ENCODE assay signal across 8 cellular contexts in the genomic region with DNA sequence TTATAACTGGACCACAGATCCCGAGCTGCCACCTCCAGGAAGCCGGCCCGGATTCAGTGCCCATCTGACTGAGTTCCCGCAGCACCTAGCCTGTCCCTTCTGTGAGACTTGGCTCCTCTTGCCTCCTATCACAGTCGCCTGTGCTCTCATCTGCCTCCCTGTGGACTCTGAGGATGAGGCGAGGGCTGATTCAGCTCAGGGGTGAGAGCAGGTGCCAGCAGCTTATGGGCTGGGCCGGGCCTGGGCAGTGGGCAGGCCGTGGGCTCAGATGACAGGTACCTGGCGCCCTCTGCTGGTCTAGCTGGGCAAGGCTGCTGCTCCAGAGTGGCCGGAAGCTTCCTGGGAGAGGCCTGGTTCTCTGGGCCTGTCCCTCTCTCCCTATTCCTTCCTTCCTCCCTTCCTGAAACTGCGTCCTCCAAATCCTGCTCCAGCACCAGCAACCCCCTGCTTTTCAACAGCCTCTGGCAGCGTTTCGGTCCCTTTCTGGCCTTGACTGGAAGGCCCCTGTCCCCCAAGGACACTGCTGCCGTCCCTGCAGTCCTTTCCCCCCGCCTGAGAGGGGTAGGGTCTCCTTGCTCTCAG. TPM values are rescaled to one million over a fixed set of nuclear protein-coding genes. Genes with fewer than 3 reads are reported as not detected.
DNase-seq lines count a peak whose midpoint lies in the region; ATAC-seq lines count a peak whose summit lies in the region.

No MANE protein-coding gene starts in this region.

- no peak overlapping the region for H3K27ac Mint-ChIP-seq in activated CD4-positive, alpha-beta memory T cell treated with anti-CD3 and anti-CD28 coated beads for 36 hours
- H3K27ac Mint-ChIP-seq in memory B cell, result no peak overlapping the region

- POLR2A ChIA-PET in activated CD4-positive, alpha-beta memory T cell treated with anti-CD3 and anti-CD28 coated beads for 36 hours (lab: Charles Lee), result no interaction called here

- H3K4me1 Mint-ChIP-seq in activated CD4-positive, alpha-beta memory T cell treated with anti-CD3 and anti-CD28 coated beads for 36 hours (ENCODE audit: low read depth), result peaks cover 3% of the 10 kb centered on the region
- peaks cover 8% of the 10 kb centered on the region for H3K4me1 Mint-ChIP-seq in memory B cell

- ATAC-seq in GM18909 (IDR thresholded peaks at IDR 0.05; ENCODE audit: poor library complexity, unreplicated experiment) (peak; percentile 89), HG03565 (IDR thresholded peaks at IDR 0.05; ENCODE audit: unreplicated experiment) (peak; percentile 75), memory B cell (ENCODE audit: low read depth) (peak; percentile 59)

- H3K27me3 ChIP-seq in ACC112 (ENCODE audit: insufficient read depth, low read length), result peaks cover 3% of the 10 kb centered on the region

- H3K36me3 ChIP-seq in ACC112 (ENCODE audit: insufficient read depth, low read length), result no peaks in the 10 kb centered on the region

- H3K4me1 ChIP-seq in ACC112 (ENCODE audit: control insufficient read depth, insufficient read depth, low read length, unreplicated experiment), result no peaks in the 10 kb centered on the region

- peak; percentile 82 for DNase-seq in NCI-H69 (lab: John Stamatoyannopoulos, UW)
- DNase-seq in activated CD4-positive, alpha-beta memory T cell treated with anti-CD3 and anti-CD28 coated beads for 36 hours, result peak; percentile 80
- peak; percentile 13 for DNase-seq in effector CD8-positive, alpha-beta T cell (lab: John Stamatoyannopoulos, UW)
- peak; percentile 20 to 41 for DNase-seq in memory B cell (ENCODE audit: low spot score in 2 of 2)
- peak; percentile 41 for DNase-seq in stimulated activated CD8-positive, alpha-beta memory T cell treated with anti-CD3 and anti-CD28 coated beads, Interleukin-15, amount 100 ng/mL, for 24 hours (ENCODE audit: low read depth)

- no peaks in the 10 kb centered on the region for H3K79me2 ChIP-seq in ACC112 (ENCODE audit: control insufficient read depth, insufficient read depth, low read length, unreplicated experiment)

- H3K4me3 Mint-ChIP-seq in activated CD4-positive, alpha-beta memory T cell treated with anti-CD3 and anti-CD28 coated beads for 36 hours, result no peak overlapping the region
- H3K4me3 Mint-ChIP-seq in memory B cell, result no peak overlapping the region

- CTCF ChIA-PET in activated CD4-positive, alpha-beta memory T cell treated with anti-CD3 and anti-CD28 coated beads for 36 hours (lab: Charles Lee), result interaction anchor here (0.5 to 4.3 kb wide), 33 partner anchors 9 to 230 kb away, joined by 3 to 152 read pairs (median 3); partner anchors contain the start of genes BSND and DHCR24

- H3K9me3 Mint-ChIP-seq in activated CD4-positive, alpha-beta memory T cell treated with anti-CD3 and anti-CD28 coated beads for 36 hours, result no peaks in the 10 kb centered on the region
- no peaks in the 10 kb centered on the region for H3K9me3 Mint-ChIP-seq in memory B cell

- no peak overlapping the region for H3K27ac ChIP-seq in ACC112 (ENCODE audit: low read depth, low read length)

- H3K4me3 ChIP-seq in ACC112 (ENCODE audit: low read depth, low read length), result no peak overlapping the region

- no peaks in the 10 kb centered on the region for H3K36me3 Mint-ChIP-seq in activated CD4-positive, alpha-beta memory T cell treated with anti-CD3 and anti-CD28 coated beads for 36 hours
- no peaks in the 10 kb centered on the region for H3K36me3 Mint-ChIP-seq in memory B cell

- H2AFZ ChIP-seq in ACC112 (ENCODE audit: low read length, unreplicated experiment), result peak overlapping the region; percentile 70

- intact Hi-C loops in activated CD4-positive, alpha-beta memory T cell treated with anti-CD3 and anti-CD28 coated beads for 36 hours (cut with micrococcal nuclease), result loop anchor here (1.0 kb wide), 2 partner anchors 72 to 77 kb away; no protein-coding TSS in a partner anchor

- peaks cover 11% of the 10 kb centered on the region for H3K27me3 Mint-ChIP-seq in activated CD4-positive, alpha-beta memory T cell treated with anti-CD3 and anti-CD28 coated beads for 36 hours
- H3K27me3 Mint-ChIP-seq in memory B cell, result peaks cover 18% of the 10 kb centered on the region

RNA-seq across cellular contexts. Expression of gene PCSK9, which starts 17.3 kb away (rescaled TPM):
- not detected for total RNA-seq in activated CD4-positive, alpha-beta memory T cell treated with anti-CD3 and anti-CD28 coated beads for 36 hours

RNA-seq across cellular contexts. Expression of gene BSND, which starts 23.3 kb away (rescaled TPM):
- total RNA-seq in activated CD4-positive, alpha-beta memory T cell treated with anti-CD3 and anti-CD28 coated beads for 36 hours, result not detected

RNA-seq across cellular contexts. Expression of gene TMEM61, which starts 41.6 kb away (rescaled TPM):
- total RNA-seq in activated CD4-positive, alpha-beta memory T cell treated with anti-CD3 and anti-CD28 coated beads for 36 hours, result not detected

Comparison
In these comparisons a context has a peak if more than half of its experiments do, and no peak if none do; other contexts are left out.
1. DNase-seq: peak in every context shown above with its lines; median percentile 82 in NCI-H69; 80 in activated CD4-positive, alpha-beta memory T cell treated with anti-CD3 and anti-CD28 coated beads for 36 hours; 41 in stimulated activated CD8-positive, alpha-beta memory T cell treated with anti-CD3 and anti-CD28 coated beads, Interleukin-15, amount 100 ng/mL, for 24 hours; 30 in memory B cell; 13 in effector CD8-positive, alpha-beta T cell.